ENCODE assay signal across 8 cellular contexts in genomic region chr19:19170053-19170945, GRCh38. TPM values are rescaled to one million over a fixed set of nuclear protein-coding genes. Genes with fewer than 3 reads are reported as not detected.
DNase-seq lines count a peak whose midpoint lies in the region; ATAC-seq and TF ChIP-seq lines count a peak whose summit lies in the region.

Gene MEF2B, minus strand, starts transcription at chr19:19170263. Its CDS starts 19,528 bp downstream, at chr19:19150735.

- 17% methylated on average over 52 of the region's 57 CpGs for WGBS in hepatocyte (ENCODE audit: low lambda C conversion rate, missing lambda C conversion rate)

- no peak within 1 kb of the TSS for H2AFZ ChIP-seq in hepatocyte

- peaks cover 10% of the 10 kb centered on the region for H3K4me1 ChIP-seq in hepatocyte (ENCODE audit: insufficient read depth)
- H3K4me1 ChIP-seq in skeletal muscle satellite cell (ENCODE audit: control insufficient read depth, insufficient read depth, low read length), result peaks cover 14% of the 10 kb centered on the region

- no peak within 1 kb of the TSS for H3K9ac ChIP-seq in skeletal muscle satellite cell (ENCODE audit: low read depth, low read length)

- H3K27me3 ChIP-seq in hepatocyte (no peaks in the 10 kb centered on the region), skeletal muscle satellite cell (ENCODE audit: control insufficient read depth, insufficient read depth, low read length) (no peaks in the 10 kb centered on the region)

- H3K4me3 ChIP-seq in hepatocyte (peak within 1 kb of the TSS; percentile 14), skeletal muscle satellite cell (ENCODE audit: low read length) (peak within 1 kb of the TSS; percentile 40)

- no peaks in the 10 kb centered on the region for H3K36me3 ChIP-seq in hepatocyte (replicated peaks; ENCODE audit: insufficient read depth, low read depth)
- no peaks in the 10 kb centered on the region for H3K36me3 ChIP-seq in skeletal muscle satellite cell (ENCODE audit: insufficient read depth, low read length)

- H3K4me2 ChIP-seq in hepatocyte, result peak within 1 kb of the TSS; percentile 86
- peak within 1 kb of the TSS; percentile 69 for H3K4me2 ChIP-seq in skeletal muscle satellite cell (ENCODE audit: low read length)

- no peaks in the 10 kb centered on the region for H4K20me1 ChIP-seq in hepatocyte (ENCODE audit: insufficient read depth, poor library complexity, severe bottlenecking)

- ATAC-seq in GM21528 (IDR thresholded peaks at IDR 0.05; ENCODE audit: low FRiP score, unreplicated experiment), result peak; percentile 73

- no peak for TF ChIP-seq CTCF in hepatocyte (IDR thresholded peaks at IDR 0.05; ENCODE audit: poor library complexity)

- no peak within 1 kb of the TSS for H3K27ac ChIP-seq in hepatocyte

- H3K9me2 ChIP-seq in hepatocyte (replicated peaks; ENCODE audit: insufficient read depth), result no peaks in the 10 kb centered on the region

- DNase-seq in DMS79 (lab: John Stamatoyannopoulos, UW) (peak; percentile 71), LoVo (ENCODE audit: low spot score) (peak; percentile 36), T-helper 1 cell (peak; percentile 48 to 75 (median 68)), amygdala (lab: John Stamatoyannopoulos, UW) (peak in 36 of 56 donors; percentile 0 to 64 (median 18)), hepatocyte (ENCODE audit: low spot score) (peak; percentile 89), NK-92 (lab: John Stamatoyannopoulos, UW; ENCODE audit: unreplicated experiment) (no peak)

- no peaks in the 10 kb centered on the region for H3K79me2 ChIP-seq in hepatocyte

- no peaks in the 10 kb centered on the region for H3K9me3 ChIP-seq in hepatocyte (ENCODE audit: low read depth)
- H3K9me3 ChIP-seq in skeletal muscle satellite cell (replicated peaks; ENCODE audit: low read length), result no peaks in the 10 kb centered on the region

RNA-seq across cellular contexts. Expression of gene MEF2B, which starts in this region (rescaled TPM):
- total RNA-seq in hepatocyte, result 0.32 and 0.70 TPM in 2 replicates
- polyA plus RNA-seq in hepatocyte, result 2.6 and 3.7 TPM in 2 replicates
- 0.25 TPM in 1 of 2 replicates, not detected in the other for total RNA-seq in skeletal muscle satellite cell (2012; rRNA removed)
